10 cellular contexts compared by ENCODE assay signal in the genomic region with DNA sequence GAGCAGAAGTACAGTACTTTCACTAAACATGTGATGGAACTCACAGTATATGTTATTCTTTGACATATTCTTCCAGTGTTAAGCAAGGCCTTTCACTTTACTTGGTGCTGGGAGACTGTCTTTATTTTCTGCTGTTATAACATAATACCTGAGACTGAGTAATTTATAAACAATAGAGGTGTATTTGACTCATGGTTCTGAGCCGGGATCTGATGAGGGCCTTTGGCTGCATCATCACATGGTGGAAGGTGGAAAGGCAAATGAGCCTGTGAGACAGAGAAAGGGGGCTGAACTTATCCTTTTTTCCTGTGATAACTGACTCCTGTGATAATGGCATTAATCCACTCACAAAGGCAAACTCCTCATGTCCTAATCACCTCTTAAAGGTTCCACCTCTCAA. TPM values are rescaled to one million over a fixed set of nuclear protein-coding genes. Genes with fewer than 3 reads are reported as not detected.
DNase-seq lines count a peak whose midpoint lies in the region; ATAC-seq, FAIRE-seq and TF ChIP-seq lines count a peak whose summit lies in the region.
"Had no signal": no experiment of that assay in that cellular context is flagged by ENCODE, and none has a peak within 500 bp of the region (broad histone marks: within the 10 kb centered on the region; RNA-seq: fewer than 3 reads in every experiment).

No MANE protein-coding gene starts in this region.

- H4K20me1 ChIP-seq in K562 (replicated peaks; ENCODE audit: control insufficient read depth, insufficient read depth, low read length), result peaks cover 4% of the 10 kb centered on the region; the same call in 1 of the 2 replicates

- DNase-seq in stimulated activated CD4-positive, alpha-beta T cell treated with anti-CD3 and anti-CD28 coated beads, Interleukin-1b, Interleukin-23, amount 100 ng/mL, for 48 hours, result peak; percentile 4
- DNase-seq in stimulated activated CD4-positive, alpha-beta T cell treated with anti-CD3 and anti-CD28 coated beads, Interleukin-4, amount 100 ng/mL, for 4 hours, result no peak
- DNase-seq in K562 (ENCODE audit: extremely low read depth in 1 of 4, low spot score in 3 of 4) (no peak), mesenchymal stem cell (no peak), NCI-H446 treated with DMSO at 0.1 percent for 48 hours (lab: John Stamatoyannopoulos, UW) (no peak)
- DNase-seq: activated gamma-delta T cell, NCI-H69 had no signal

- no peak for TF ChIP-seq RAD21 in K562 (CRISPR knock-in tag; conservative IDR thresholded peaks at IDR 0.05 in 1 of 2, IDR thresholded peaks at IDR 0.05 in 1 of 2)

- no peak overlapping the region for H3K14ac ChIP-seq in mesenchymal stem cell (ENCODE audit: low read length in 2 of 2)

- H4K91ac ChIP-seq in mesenchymal stem cell (ENCODE audit: low read length), result no peak overlapping the region

- H3K36me3 ChIP-seq in K562 (ENCODE audit: control insufficient read depth, insufficient read depth, low read length) (peaks cover 41% of the 10 kb centered on the region), mesenchymal stem cell (ENCODE audit: control insufficient read depth in 1 of 2, insufficient read depth in 2 of 2, low read depth in 1 of 2, low read length in 2 of 2) (peaks cover 3 to 27% of the 10 kb centered on the region in 2 experiments)

- H3K27ac ChIP-seq in K562 (ENCODE audit: extremely low read depth, low read depth, low read length), result peak overlapping the region; percentile 99
- H3K27ac ChIP-seq in mesenchymal stem cell (ENCODE audit: low read length, poor library complexity, severe bottlenecking), result no peak overlapping the region

- no peak for FAIRE-seq in K562 (lab: Jason Lieb, UNC)

- no peak overlapping the region for H2BK5ac ChIP-seq in mesenchymal stem cell (ENCODE audit: low read depth, low read length, poor library complexity, severe bottlenecking)

- no peak overlapping the region for H2AK5ac ChIP-seq in mesenchymal stem cell (ENCODE audit: low read length, severe bottlenecking)

- TF ChIP-seq EP300 in K562 (IDR thresholded peaks at IDR 0.05; ENCODE audit: low read length), result no peak

- 8% methylated on average over 1 of the region's 1 CpG for WGBS in K562 (ENCODE audit: insufficient coverage, low coverage, missing lambda C conversion rate)
- 73% methylated on average over 1 of the region's 1 CpG for WGBS in mesenchymal stem cell

- POLR2A ChIA-PET in K562 (lab: Yijun Ruan, JAX), result interaction anchor here (0.7 kb wide), 1 partner anchor 153 kb away, joined by 4 read pairs; no protein-coding TSS in a partner anchor

- no TSS peak for BruUV-seq in K562 (replicated peaks; lab: Mats Ljungman, UMichigan)

- H3K9me3 ChIP-seq in K562 (replicated peaks; ENCODE audit: control insufficient read depth, insufficient read depth, low read depth, low read length), result no peaks in the 10 kb centered on the region
- no peaks in the 10 kb centered on the region for H3K9me3 ChIP-seq in mesenchymal stem cell (ENCODE audit: control insufficient read depth, low read length)

- no peak for ATAC-seq in K562
- ATAC-seq in GM18502 (IDR thresholded peaks at IDR 0.05; ENCODE audit: poor library complexity, unreplicated experiment), result no peak
- ATAC-seq in GM19452 (IDR thresholded peaks at IDR 0.05; ENCODE audit: unreplicated experiment), result no peak
- no peak for ATAC-seq in GM21381 (IDR thresholded peaks at IDR 0.05; ENCODE audit: unreplicated experiment)

- intact Hi-C loops in K562 (cut with micrococcal nuclease), result no loop called here

- no peak overlapping the region for H4K8ac ChIP-seq in mesenchymal stem cell (ENCODE audit: low read length)

- H3K9ac ChIP-seq in K562 (ENCODE audit: insufficient read depth in 1 of 2, low read depth in 2 of 2, low read length in 2 of 2) (peak overlapping the region; percentile 97 to 98), mesenchymal stem cell (ENCODE audit: low read length) (peak overlapping the region; percentile 95)

- CTCF ChIA-PET in K562 (lab: Yijun Ruan, JAX; ENCODE audit: low intra/inter-chr PET ratio), result no interaction called here

- TF ChIP-seq CTCF in K562 (IDR thresholded peaks at IDR 0.05 in 2 of 3, conservative IDR thresholded peaks at IDR 0.05 in 1 of 3; ENCODE audit: insufficient read depth in 2 of 3, low read depth in 1 of 3, low read length in 3 of 3), result no peak

- peaks cover 7% of the 10 kb centered on the region for H3K79me1 ChIP-seq in mesenchymal stem cell (replicated peaks; ENCODE audit: low read length, poor library complexity, severe bottlenecking)

- H3K4me1 ChIP-seq in K562 (replicated peaks in 1 of 2; ENCODE audit: control insufficient read depth in 2 of 2, insufficient read depth in 2 of 2, low read length in 2 of 2) (peaks cover 7 to 8% of the 10 kb centered on the region in 2 experiments; a peak in 3 of 5 replicates), mesenchymal stem cell (ENCODE audit: control insufficient read depth, insufficient read depth, low read depth, low read length) (peaks cover 12% of the 10 kb centered on the region)

- H3K9me1 ChIP-seq in K562 (ENCODE audit: control insufficient read depth, insufficient read depth, low read length), result no peaks in the 10 kb centered on the region

- H3K4me3 ChIP-seq in K562, result peak overlapping the region; percentile 99
- H3K4me3 ChIP-seq in mesenchymal stem cell (ENCODE audit: insufficient read depth in 1 of 2, low read depth in 1 of 2, low read length in 2 of 2), result peak overlapping the region in 1 of 2 experiments; percentile 98

- no peak for TF ChIP-seq POLR2A in K562 (conservative IDR thresholded peaks at IDR 0.05)

- no peak overlapping the region for H2AFZ ChIP-seq in K562 (ENCODE audit: low read depth, low read length)
- no peak overlapping the region for H2AFZ ChIP-seq in mesenchymal stem cell (ENCODE audit: low read depth, low read length)

- no peak overlapping the region for H2BK12ac ChIP-seq in mesenchymal stem cell (ENCODE audit: low read length in 2 of 2)

- no peak overlapping the region for H3K4ac ChIP-seq in mesenchymal stem cell (ENCODE audit: low read depth in 1 of 2, low read length in 2 of 2)

- H3K79me2 ChIP-seq in K562 (ENCODE audit: control insufficient read depth, insufficient read depth, low read length), result peaks cover 68% of the 10 kb centered on the region

- H2BK15ac ChIP-seq in mesenchymal stem cell (ENCODE audit: low read depth, poor library complexity, severe bottlenecking), result no peak overlapping the region

- no peak overlapping the region for H3K18ac ChIP-seq in mesenchymal stem cell (ENCODE audit: low read depth in 1 of 2, low read length in 2 of 2)

- no peaks in the 10 kb centered on the region for H3K27me3 ChIP-seq in K562 (ENCODE audit: control insufficient read depth in 2 of 2, insufficient read depth in 2 of 2, low read length in 2 of 2)
- no peaks in the 10 kb centered on the region for H3K27me3 ChIP-seq in mesenchymal stem cell (ENCODE audit: control insufficient read depth in 1 of 2, insufficient read depth in 1 of 2, low read length in 2 of 2)

- no peak overlapping the region for H3K23ac ChIP-seq in mesenchymal stem cell (ENCODE audit: low read length in 2 of 2)

- H3K4me2 ChIP-seq in K562 (ENCODE audit: insufficient read depth, low read length) (peak overlapping the region; percentile 96), mesenchymal stem cell (ENCODE audit: low read length, poor library complexity, severe bottlenecking) (peak overlapping the region; percentile 49)

- H2BK120ac ChIP-seq in mesenchymal stem cell (ENCODE audit: low read depth, low read length), result no peak overlapping the region

- in situ Hi-C loops in K562 (cut with MboI), result no loop called here

RNA-seq across cellular contexts. Expression of a gene that starts 1.4 kb away (rescaled TPM):
- 72.0 and 118 TPM in 2 replicates for total RNA-seq in K562 (2011; cell fraction: chromatin; rRNA removed; ENCODE audit: low replicate concordance)
- 52.4 and 53.4 TPM in 2 replicates for total RNA-seq in K562 (2011; cell fraction: nucleolus; rRNA removed)
- total RNA-seq in K562 (2011; cell fraction: nucleoplasm; rRNA removed), result 71.7 and 77.1 TPM in 2 replicates
- 69.9 and 81.4 TPM in 2 replicates for total RNA-seq in K562 (2014; rRNA removed)
- 97.2 and 109 TPM in 2 replicates for total RNA-seq in K562 (2014; rRNA removed; fragmentation: Illumina TruSeq; extraction: Trizol)
- 84.7 and 85.0 TPM in 2 replicates for total RNA-seq in K562 (2015; rRNA removed; fragmentation: Illumina TruSeq; extraction: Trizol)
- total RNA-seq in K562 (2021), result 92.6 and 103 TPM in 2 replicates
- polyA plus RNA-seq in K562 (2011; rRNA removed), result 83.3 and 94.8 TPM in 2 replicates
- polyA plus RNA-seq in K562 (2011; cell fraction: cytosol; rRNA removed), result 51.6 and 77.5 TPM in 2 replicates
- polyA plus RNA-seq in K562 (2011; cell fraction: nucleus; rRNA removed), result 58.7 and 70.3 TPM in 2 replicates
- polyA plus RNA-seq in K562 (2012), result 57.6 and 58.4 TPM in 2 replicates
- polyA plus RNA-seq in K562 (2014; fragmentation: Illumina TruSeq; extraction: Trizol), result 116 and 156 TPM in 2 replicates
- 10 to 100 TPM; 45.2 to 66.1 TPM for polyA plus RNA-seq in K562 (2014; fragmentation: Nextera tagmentation; extraction: Ambion mirVana)
- polyA plus RNA-seq in K562 (2014; rRNA removed), result 93.3 and 106 TPM in 2 replicates
- polyA minus RNA-seq in K562 (2011; rRNA and poly(A)+ RNA removed), result 241 and 312 TPM in 2 replicates
- polyA minus RNA-seq in K562 (2011; cell fraction: cytosol; rRNA and poly(A)+ RNA removed), result 89.6 and 115 TPM in 2 replicates
- polyA minus RNA-seq in K562 (2011; cell fraction: nucleus; rRNA and poly(A)+ RNA removed), result 27.6 and 48.0 TPM in 2 replicates
- polyA plus RNA-seq in mesenchymal stem cell (2013, experiment 1 of 2), result 16.0 TPM
- polyA plus RNA-seq in mesenchymal stem cell (2013, experiment 2 of 2), result 16.4 TPM

RNA-seq across cellular contexts. Expression of a gene that starts 38.7 kb away (rescaled TPM):
- not detected in 2 replicates for total RNA-seq in K562 (2011; cell fraction: chromatin; rRNA removed; ENCODE audit: low replicate concordance)
- total RNA-seq in K562 (2011; cell fraction: nucleolus; rRNA removed), result not detected in 2 replicates
- not detected in 2 replicates for total RNA-seq in K562 (2011; cell fraction: nucleoplasm; rRNA removed)
- total RNA-seq in K562 (2014; rRNA removed), result 0.12 TPM in 1 of 2 replicates, not detected in the other
- 0.19 and 0.22 TPM in 2 replicates for total RNA-seq in K562 (2014; rRNA removed; fragmentation: Illumina TruSeq; extraction: Trizol)
- total RNA-seq in K562 (2015; rRNA removed; fragmentation: Illumina TruSeq; extraction: Trizol), result 0.08 TPM in 1 of 2 replicates, not detected in the other
- total RNA-seq in K562 (2021), result 0.04 TPM in 1 of 2 replicates, not detected in the other
- polyA plus RNA-seq in K562 (2011; rRNA removed), result 0.07 TPM in 1 of 2 replicates, not detected in the other
- 0.06 and 0.51 TPM in 2 replicates for polyA plus RNA-seq in K562 (2011; cell fraction: cytosol; rRNA removed)
- polyA plus RNA-seq in K562 (2011; cell fraction: nucleus; rRNA removed), result 0.04 and 0.09 TPM in 2 replicates
- 0.03 and 1.1 TPM in 2 replicates for polyA plus RNA-seq in K562 (2012)
- polyA plus RNA-seq in K562 (2014; fragmentation: Illumina TruSeq; extraction: Trizol), result 0.28 TPM in 1 of 2 replicates, not detected in the other
- polyA plus RNA-seq in K562 (2014; fragmentation: Nextera tagmentation; extraction: Ambion mirVana), result not detected
- 0.15 and 0.53 TPM in 2 replicates for polyA plus RNA-seq in K562 (2014; rRNA removed)
- not detected in 2 replicates for polyA minus RNA-seq in K562 (2011; rRNA and poly(A)+ RNA removed)
- polyA minus RNA-seq in K562 (2011; cell fraction: cytosol; rRNA and poly(A)+ RNA removed), result not detected in 2 replicates
- not detected in 2 replicates for polyA minus RNA-seq in K562 (2011; cell fraction: nucleus; rRNA and poly(A)+ RNA removed)
- polyA plus RNA-seq in mesenchymal stem cell (2013, experiment 1 of 2), result 0.39 TPM
- polyA plus RNA-seq in mesenchymal stem cell (2013, experiment 2 of 2), result 0.36 TPM

RNA-seq across cellular contexts. Expression of a gene that starts 57.5 kb away (rescaled TPM):
- total RNA-seq in K562 (2011; cell fraction: chromatin; rRNA removed; ENCODE audit: low replicate concordance), result 5.9 and 44.1 TPM in 2 replicates
- 3.3 and 5.4 TPM in 2 replicates for total RNA-seq in K562 (2011; cell fraction: nucleolus; rRNA removed)
- total RNA-seq in K562 (2011; cell fraction: nucleoplasm; rRNA removed), result 12.9 and 27.5 TPM in 2 replicates
- total RNA-seq in K562 (2014; rRNA removed), result 41.7 and 47.1 TPM in 2 replicates
- total RNA-seq in K562 (2014; rRNA removed; fragmentation: Illumina TruSeq; extraction: Trizol), result 61.6 and 78.9 TPM in 2 replicates
- total RNA-seq in K562 (2015; rRNA removed; fragmentation: Illumina TruSeq; extraction: Trizol), result 52.7 and 58.7 TPM in 2 replicates
- 80.9 and 83.1 TPM in 2 replicates for total RNA-seq in K562 (2021)
- 36.9 and 64.0 TPM in 2 replicates for polyA plus RNA-seq in K562 (2011; rRNA removed)
- polyA plus RNA-seq in K562 (2011; cell fraction: cytosol; rRNA removed), result 4.7 and 13.5 TPM in 2 replicates
- polyA plus RNA-seq in K562 (2011; cell fraction: nucleus; rRNA removed), result 4.1 and 7.3 TPM in 2 replicates
- 70.0 and 81.1 TPM in 2 replicates for polyA plus RNA-seq in K562 (2012)
- 81.9 and 85.9 TPM in 2 replicates for polyA plus RNA-seq in K562 (2014; fragmentation: Illumina TruSeq; extraction: Trizol)
- polyA plus RNA-seq in K562 (2014; fragmentation: Nextera tagmentation; extraction: Ambion mirVana), result 100 to 1,000 TPM; 117 to 137 TPM
- 63.2 and 69.3 TPM in 2 replicates for polyA plus RNA-seq in K562 (2014; rRNA removed)
- 40.8 and 41.4 TPM in 2 replicates for polyA minus RNA-seq in K562 (2011; rRNA and poly(A)+ RNA removed)
- 18.8 and 21.5 TPM in 2 replicates for polyA minus RNA-seq in K562 (2011; cell fraction: cytosol; rRNA and poly(A)+ RNA removed)
- polyA minus RNA-seq in K562 (2011; cell fraction: nucleus; rRNA and poly(A)+ RNA removed), result 2.8 and 6.4 TPM in 2 replicates
- polyA plus RNA-seq in mesenchymal stem cell (2013, experiment 1 of 2), result 60.4 TPM
- polyA plus RNA-seq in mesenchymal stem cell (2013, experiment 2 of 2), result 65.4 TPM
